In the genomic region with DNA sequence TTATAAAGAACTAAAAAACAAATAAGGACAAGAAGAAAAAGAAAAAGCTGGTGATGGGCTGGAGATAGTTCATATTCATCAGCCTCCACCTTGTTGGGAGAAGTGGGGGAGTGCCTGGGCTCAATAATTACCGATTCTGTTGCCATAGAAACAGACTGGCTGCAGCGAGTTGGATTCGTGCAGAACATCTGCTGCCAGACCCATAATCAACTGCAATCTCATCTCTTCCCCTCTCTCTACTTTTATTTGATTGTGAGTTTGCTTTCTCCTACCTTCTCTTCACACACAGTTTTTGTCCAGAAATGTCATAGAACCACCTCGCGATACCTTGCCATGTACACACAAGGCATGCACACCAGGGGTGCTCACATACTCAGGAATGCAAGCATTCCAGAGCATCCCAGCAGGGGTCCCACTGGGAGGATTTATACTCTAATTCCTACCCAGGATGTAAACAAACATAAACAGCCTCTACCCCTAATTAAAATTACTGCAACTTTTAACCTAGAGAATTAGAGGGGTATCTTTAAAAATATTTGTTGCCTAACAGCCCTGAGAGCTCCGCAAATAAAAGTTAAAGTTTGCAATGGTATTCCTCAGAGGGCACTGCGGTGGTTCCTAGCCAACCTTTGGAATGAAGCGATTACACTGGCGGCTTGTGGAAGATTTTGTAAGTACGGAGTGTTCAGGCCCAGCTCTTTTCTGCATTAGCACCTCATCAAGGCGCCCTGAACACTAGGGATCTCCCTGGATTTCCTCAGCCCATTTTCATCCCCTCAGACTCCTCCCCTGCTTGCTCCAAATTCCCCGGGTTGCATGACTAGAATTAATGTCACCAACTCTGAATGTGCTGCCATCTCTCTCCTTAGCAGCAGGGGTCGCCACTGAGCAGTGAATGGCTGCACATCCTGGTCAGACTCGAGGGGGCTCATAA, we compare ENCODE assay signal across 8 cellular contexts.
DNase-seq lines count a peak whose midpoint lies in the region; ATAC-seq lines count a peak whose summit lies in the region.

No MANE protein-coding gene starts in this region.

- peak; percentile 47 for ATAC-seq in GM19463 (IDR thresholded peaks at IDR 0.05; ENCODE audit: unreplicated experiment)

- H3K27me3 ChIP-seq in layer of hippocampus (ENCODE audit: control insufficient read depth, insufficient read depth, low read length), result no peaks in the 10 kb centered on the region

- peak overlapping the region; percentile 8 for H3K27ac ChIP-seq in layer of hippocampus (ENCODE audit: low read depth, low read length)

- peak; percentile 28 to 34 for DNase-seq in AML-193 (lab: John Stamatoyannopoulos, UW)
- DNase-seq in NCI-H1694 (lab: John Stamatoyannopoulos, UW), result peak; percentile 83
- peak; percentile 66 for DNase-seq in activated CD4-positive, CD25-positive, alpha-beta regulatory T cell treated with anti-CD3 and anti-CD28 coated beads, Interleukin-2, amount 50 U/mL, for 72 hours
- peak; percentile 78 for DNase-seq in cerebellar cortex (ENCODE audit: low spot score)
- DNase-seq in stimulated activated CD4-positive, alpha-beta T cell treated with anti-CD3 and anti-CD28 coated beads, Interleukin-4, amount 100 ng/mL, for 48 hours (ENCODE audit: low read depth in 2 of 2), result peak; percentile 47 to 63
- no peak for DNase-seq in DMS79 (lab: John Stamatoyannopoulos, UW)
